Comparison of ENCODE assay signal across 8 cellular contexts in the genomic region with DNA sequence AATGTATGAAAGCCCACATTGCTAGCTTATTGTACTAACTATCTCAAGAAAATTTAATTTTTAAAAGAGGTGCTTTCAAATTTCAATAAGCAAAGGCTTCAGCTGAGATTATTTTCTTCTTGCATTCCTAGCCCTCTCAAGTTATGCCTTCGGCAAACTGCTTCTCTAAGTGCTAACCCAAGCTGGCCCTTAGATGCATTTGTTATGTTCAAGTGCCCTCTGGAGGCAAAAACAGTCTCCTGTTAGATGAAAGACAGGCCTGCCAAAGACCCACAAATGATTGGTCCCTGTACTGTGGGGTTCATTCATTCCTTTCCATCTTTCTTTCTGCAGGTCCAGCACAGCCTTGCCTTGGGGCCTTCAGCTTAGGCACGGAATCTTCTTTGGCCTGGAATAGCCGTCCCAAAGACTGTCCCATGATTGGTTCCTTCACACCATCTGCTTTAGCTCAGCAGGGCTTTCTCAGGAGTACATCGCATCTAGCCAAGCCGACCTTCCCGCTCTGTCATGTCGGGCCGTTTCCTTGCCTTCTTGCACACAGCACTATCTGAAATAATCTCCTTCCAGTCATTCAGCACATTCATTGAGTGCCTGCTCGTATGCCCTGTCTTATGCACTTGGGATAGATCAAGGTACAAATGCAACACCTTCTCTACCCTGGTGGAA. TPM values are rescaled to one million over a fixed set of nuclear protein-coding genes. Genes with fewer than 3 reads are reported as not detected.
A peak's percentile ranks its signal among the peaks of the same experiment; 100 is the strongest.
DNase-seq lines count a peak whose midpoint lies in the region; ATAC-seq and TF ChIP-seq lines count a peak whose summit lies in the region.

No MANE protein-coding gene starts in this region.

- peak overlapping the region; percentile 31 for H3K27ac ChIP-seq in naive thymus-derived CD4-positive, alpha-beta T cell (ENCODE audit: low read depth, low read length)
- H3K27ac ChIP-seq in esophagus muscularis mucosa (replicated peaks in 1 of 4) = no peak overlapping the region

- intact Hi-C loops in naive thymus-derived CD4-positive, alpha-beta T cell (cut with micrococcal nuclease) = loop anchor here (1.0 to 2.0 kb wide), 5 partner anchors 46 to 371 kb away; a partner anchor contains a TSS
- intact Hi-C loops in esophagus muscularis mucosa (cut with DNase I) = no loop called here

- peak in 1 of 3 experiments; percentile 39 for TF ChIP-seq CTCF in esophagus muscularis mucosa (IDR thresholded peaks at IDR 0.05)

- peak overlapping the region; percentile 36 for H3K4me3 ChIP-seq in naive thymus-derived CD4-positive, alpha-beta T cell (ENCODE audit: low read length)
- no peak overlapping the region for H3K4me3 ChIP-seq in esophagus muscularis mucosa

- no peak for TF ChIP-seq POLR2A in esophagus muscularis mucosa (IDR thresholded peaks at IDR 0.05; ENCODE audit: low read depth)

- TF ChIP-seq EP300 in esophagus muscularis mucosa (IDR thresholded peaks at IDR 0.05) = no peak

- DNase-seq in activated CD4-positive, CD25-positive, alpha-beta regulatory T cell (lab: John Stamatoyannopoulos, UW) = no peak
- DNase-seq in SHP77 treated with DMSO at 0.1 percent for 48 hours (lab: John Stamatoyannopoulos, UW) (peak; percentile 54), dermis blood vessel endothelial cell (peak; percentile 63), esophagus muscularis mucosa (ENCODE audit: extremely low spot score) (no peak)
- DNase-seq in naive thymus-derived CD4-positive, alpha-beta T cell = peak in 7 of 9 donors; percentile 14 to 58 (median 42)

- H3K4me3 Mint-ChIP-seq in naive thymus-derived CD4-positive, alpha-beta T cell = peak overlapping the region; percentile 68 to 89 (median 80)

- peaks cover 6 to 17% of the 10 kb centered on the region in 2 donors for H3K4me1 ChIP-seq in naive thymus-derived CD4-positive, alpha-beta T cell (ENCODE audit: control insufficient read depth in 2 of 2, insufficient read depth in 2 of 2, low read length in 2 of 2)
- H3K4me1 ChIP-seq in esophagus muscularis mucosa = no peaks in the 10 kb centered on the region

- no peaks in the 10 kb centered on the region for H3K9me3 ChIP-seq in naive thymus-derived CD4-positive, alpha-beta T cell (ENCODE audit: control insufficient read depth in 2 of 3, low read length in 3 of 3)
- no peaks in the 10 kb centered on the region for H3K9me3 ChIP-seq in esophagus muscularis mucosa

- peak; percentile 51 to 55 for ATAC-seq in activated CD4-positive, CD25-positive, alpha-beta regulatory T cell treated with anti-CD3 and anti-CD28 coated beads, Interleukin-2, amount 50 U/mL, for 24 hours
- peak; percentile 71 for ATAC-seq in GM21390 (IDR thresholded peaks at IDR 0.05; ENCODE audit: unreplicated experiment)
- peak; percentile 74 for ATAC-seq in HG03521 (IDR thresholded peaks at IDR 0.05; ENCODE audit: unreplicated experiment)
- peak; percentile 48 for ATAC-seq in naive thymus-derived CD4-positive, alpha-beta T cell

- H3K27ac Mint-ChIP-seq in naive thymus-derived CD4-positive, alpha-beta T cell = peak overlapping the region; percentile 76 to 94 (median 86)

- H3K27me3 Mint-ChIP-seq in naive thymus-derived CD4-positive, alpha-beta T cell = peaks cover 0 to 9% (median 0%) of the 10 kb centered on the region in 5 donors

- H3K36me3 ChIP-seq in naive thymus-derived CD4-positive, alpha-beta T cell (ENCODE audit: control insufficient read depth in 2 of 3, insufficient read depth in 3 of 3, low read length in 3 of 3) = no peaks in the 10 kb centered on the region
- H3K36me3 ChIP-seq in esophagus muscularis mucosa = no peaks in the 10 kb centered on the region

- peaks cover 0 to 20% (median 9%) of the 10 kb centered on the region in 11 donors for H3K9me3 Mint-ChIP-seq in naive thymus-derived CD4-positive, alpha-beta T cell

- POLR2A ChIA-PET in naive thymus-derived CD4-positive, alpha-beta T cell (lab: Charles Lee) = interaction anchor here (3.0 kb wide), 1 partner anchor 46 kb away, joined by 11 read pairs; a partner anchor contains a TSS

- H3K27me3 ChIP-seq in naive thymus-derived CD4-positive, alpha-beta T cell (ENCODE audit: control insufficient read depth in 2 of 2, insufficient read depth in 2 of 2, low read length in 2 of 2) = no peaks in the 10 kb centered on the region
- peaks cover 0 to 16% (median 0%) of the 10 kb centered on the region in 4 donors for H3K27me3 ChIP-seq in esophagus muscularis mucosa

- H3K4me1 Mint-ChIP-seq in naive thymus-derived CD4-positive, alpha-beta T cell = peaks cover 14 to 32% (median 25%) of the 10 kb centered on the region in 7 donors

- 70% methylated on average over 9 of the region's 9 CpGs for WGBS in esophagus muscularis mucosa

- H3K36me3 Mint-ChIP-seq in naive thymus-derived CD4-positive, alpha-beta T cell = peaks cover 0 to 7% (median 0%) of the 10 kb centered on the region in 5 donors

- CTCF ChIA-PET in naive thymus-derived CD4-positive, alpha-beta T cell (lab: Charles Lee) = no interaction called here

RNA-seq across cellular contexts. Expression of a gene that starts 26.4 kb away (rescaled TPM):
- not detected in 2 replicates for total RNA-seq in dermis blood vessel endothelial cell
- total RNA-seq in naive thymus-derived CD4-positive, alpha-beta T cell = under 1 TPM in 1 of 5 experiments, not detected in 4; 0.24 TPM
- not detected for polyA plus RNA-seq in naive thymus-derived CD4-positive, alpha-beta T cell
- under 1 TPM in 1 of 4 donors, not detected in 3; 0.29 TPM for total RNA-seq in esophagus muscularis mucosa

RNA-seq across cellular contexts. Expression of a gene that starts 45.7 kb away (rescaled TPM):
- total RNA-seq in dermis blood vessel endothelial cell = 15.0 and 18.8 TPM in 2 replicates
- total RNA-seq in naive thymus-derived CD4-positive, alpha-beta T cell = 100 to 1,000 TPM in 2 of 5 experiments, 10 to 100 TPM in 3; 50.6 to 131 (median 65.6) TPM
- 10 to 100 TPM; 14.3 to 18.4 TPM for polyA plus RNA-seq in naive thymus-derived CD4-positive, alpha-beta T cell
- total RNA-seq in esophagus muscularis mucosa = 10 to 100 TPM; 34.1 to 40.3 (median 39.0) TPM

Comparison
In these comparisons a context has a peak if more than half of its experiments do, and no peak if none do; other contexts are left out.
1. DNase-seq: peak in SHP77 treated with DMSO at 0.1 percent for 48 hours (single experiment), dermis blood vessel endothelial cell (single experiment) and naive thymus-derived CD4-positive, alpha-beta T cell (7 of 9); none in activated CD4-positive, CD25-positive, alpha-beta regulatory T cell (0 of 4) and esophagus muscularis mucosa (single experiment).
2. Peak in every context shown above with its lines, with median percentiles within 50 percentile points of each other: ATAC-seq.